ENCODE assay signal across 8 cellular contexts in genomic region chr21:33286600-33287456, GRCh38. TPM values are rescaled to one million over a fixed set of nuclear protein-coding genes. Genes with fewer than 3 reads are reported as not detected.
DNase-seq lines count a peak whose midpoint lies in the region; ATAC-seq and TF ChIP-seq lines count a peak whose summit lies in the region.
"Had no signal": no experiment of that assay in that cellular context is flagged by ENCODE, and none has a peak within 500 bp of the region (broad histone marks: within the 10 kb centered on the region; RNA-seq: fewer than 3 reads in every experiment).

No MANE protein-coding gene starts in this region.

- intact Hi-C loops in breast epithelium (cut with DNase I; ENCODE audit: low total_unique reads), result no loop called here
- intact Hi-C loops in left lung (cut with DNase I), result no loop called here
- intact Hi-C loops in thyroid gland (cut with DNase I), result no loop called here
- intact Hi-C loops in posterior cingulate gyrus (cut with DNase I), result no loop called here

- TF ChIP-seq POLR2A in breast epithelium (IDR thresholded peaks at IDR 0.05) (no peak), thyroid gland (IDR thresholded peaks at IDR 0.05) (peak in 1 of 2 donors; percentile 14)

- ATAC-seq in left lung (peak; percentile 83), GM18520 (IDR thresholded peaks at IDR 0.05; ENCODE audit: unreplicated experiment) (no peak)

- H3K9me3 ChIP-seq in breast epithelium (no peaks in the 10 kb centered on the region), left lung (no peaks in the 10 kb centered on the region), thyroid gland (no peaks in the 10 kb centered on the region)

- H3K36me3 ChIP-seq in breast epithelium, result no peaks in the 10 kb centered on the region
- H3K36me3 ChIP-seq in left lung, result peaks cover 0 to 98% of the 10 kb centered on the region in 2 donors
- peaks cover 9 to 11% of the 10 kb centered on the region in 2 donors for H3K36me3 ChIP-seq in thyroid gland

- H3K27ac ChIP-seq in breast epithelium (peak overlapping the region; percentile 80 to 82), left lung (peak overlapping the region; percentile 64 to 73), thyroid gland (peak overlapping the region; percentile 29 to 85 (median 68))

- DNase-seq in NCI-H2029 (lab: John Stamatoyannopoulos, UW) (peak; percentile 86), breast epithelium (ENCODE audit: low spot score in 2 of 2) (no peak), left lung (no peak), thyroid gland (peak; percentile 44 to 67), AML-193 (lab: John Stamatoyannopoulos, UW) (no peak), posterior cingulate gyrus (no peak)
- DNase-seq: naive B cell had no signal

- WGBS in thyroid gland, 2 donors, result 64 to 68% methylated on average over 15 of the region's 15 CpGs

- H3K4me1 ChIP-seq in breast epithelium (peaks cover 3 to 7% of the 10 kb centered on the region in 2 donors), left lung (peaks cover 12 to 14% of the 10 kb centered on the region in 2 donors), thyroid gland (peaks cover 16 to 42% of the 10 kb centered on the region in 2 donors)

- H3K27me3 ChIP-seq in breast epithelium, result no peaks in the 10 kb centered on the region
- H3K27me3 ChIP-seq in left lung, result no peaks in the 10 kb centered on the region
- H3K27me3 ChIP-seq in thyroid gland, result no peaks in the 10 kb centered on the region

- TF ChIP-seq CTCF in breast epithelium (IDR thresholded peaks at IDR 0.05) (no peak), left lung (IDR thresholded peaks at IDR 0.05) (no peak), thyroid gland (IDR thresholded peaks at IDR 0.05) (no peak)

- H3K4me3 ChIP-seq in breast epithelium (peak overlapping the region in 1 of 3 donors; percentile 5), left lung (no peak overlapping the region), thyroid gland (replicated peaks in 1 of 3) (no peak overlapping the region)

RNA-seq across cellular contexts. Expression of gene IL10RB, which starts 20.7 kb away (rescaled TPM):
- total RNA-seq in breast epithelium (10 to 100 TPM; 31.0 to 39.5 (median 31.8) TPM), left lung (10 to 100 TPM; 42.3 to 48.2 TPM), thyroid gland (10 to 100 TPM; 20.5 to 53.1 (median 21.4) TPM)

RNA-seq across cellular contexts. Expression of gene IFNAR1, which starts 37.9 kb away (rescaled TPM):
- total RNA-seq in breast epithelium (10 to 100 TPM; 30.2 to 44.8 (median 42.9) TPM), left lung (10 to 100 TPM; 63.4 to 71.3 TPM), thyroid gland (10 to 100 TPM; 37.0 to 51.2 (median 42.4) TPM)

RNA-seq across cellular contexts. Expression of gene IFNAR2, which starts 57.1 kb away (rescaled TPM):
- total RNA-seq in breast epithelium (10 to 100 TPM; 10.4 to 16.5 (median 15.1) TPM), left lung (10 to 100 TPM; 46.3 to 50.1 TPM), thyroid gland (10 to 100 TPM in 1 of 4 donors, 1 to 10 TPM in 3; 6.6 to 11.0 (median 7.8) TPM)

Comparison
In these comparisons a context has a peak if more than half of its experiments do, and no peak if none do; other contexts are left out.
1. DNase-seq: peak in NCI-H2029 (single experiment) and thyroid gland (2 of 2); none in breast epithelium (0 of 2), left lung (0 of 2), AML-193 (0 of 2) and posterior cingulate gyrus (0 of 10).
2. Peak in every context shown above with its lines, with median percentiles within 50 percentile points of each other: H3K27ac ChIP-seq.